Comparison of ENCODE assay signal across 6 cellular contexts in the genomic region with DNA sequence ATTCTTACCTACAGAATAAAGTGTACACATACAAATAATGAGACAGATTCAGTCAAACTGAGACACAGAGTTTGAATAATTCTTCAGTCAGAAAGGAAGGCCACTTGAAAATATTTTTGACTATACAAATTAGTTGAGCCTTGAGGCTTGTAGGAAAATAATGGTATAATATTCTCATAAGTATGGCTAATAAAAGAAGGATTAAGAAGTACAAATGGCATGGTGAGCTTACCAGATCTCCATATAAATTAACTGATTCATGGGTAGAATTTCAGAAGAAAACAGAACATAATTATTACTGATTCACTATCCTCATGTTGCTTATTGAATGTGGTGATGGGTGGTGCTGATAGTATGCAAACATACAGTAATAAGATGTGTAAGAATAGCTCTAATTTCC.
"Had no signal": no experiment of that assay in that cellular context is flagged by ENCODE, and none has a peak within 500 bp of the region (broad histone marks: within the 10 kb centered on the region; RNA-seq: fewer than 3 reads in every experiment).

No MANE protein-coding gene starts in this region.

- H3K4me3 ChIP-seq: K562 had no signal

- H3K27ac ChIP-seq: HL-60 had no signal

- ATAC-seq: K562 had no signal

- FAIRE-seq: HTR-8/SVneo, K562 had no signal

- DNase-seq: IMR-90, KBM-7, KG1 had no signal
